Comparison of ENCODE assay signal across 1 cellular context in genomic region chr6:112429226-112429625, GRCh38.
TF ChIP-seq lines count a peak whose summit lies in the region.

No MANE protein-coding gene starts in this region.

TF ChIP-seq in endothelial cell of umbilical vein, 7 proteins besides CTCF, POLR2A, EP300 and RAD21 (continued from another document):
- TF ChIP-seq EZH2 (IDR thresholded peaks at IDR 0.05; ENCODE audit: borderline replicate concordance, low read depth, low read length, severe bottlenecking) (no peak), POLR2AphosphoS5 (IDR thresholded peaks at IDR 0.05; ENCODE audit: insufficient read depth, low read depth, low read length) (no peak), MYC (IDR thresholded peaks at IDR 0.05; ENCODE audit: low read depth, low read length) (no peak), MAX (IDR thresholded peaks at IDR 0.05; ENCODE audit: insufficient read depth, insufficient read length) (no peak)
